Comparison of ENCODE assay signal across 8 cellular contexts in the genomic region with DNA sequence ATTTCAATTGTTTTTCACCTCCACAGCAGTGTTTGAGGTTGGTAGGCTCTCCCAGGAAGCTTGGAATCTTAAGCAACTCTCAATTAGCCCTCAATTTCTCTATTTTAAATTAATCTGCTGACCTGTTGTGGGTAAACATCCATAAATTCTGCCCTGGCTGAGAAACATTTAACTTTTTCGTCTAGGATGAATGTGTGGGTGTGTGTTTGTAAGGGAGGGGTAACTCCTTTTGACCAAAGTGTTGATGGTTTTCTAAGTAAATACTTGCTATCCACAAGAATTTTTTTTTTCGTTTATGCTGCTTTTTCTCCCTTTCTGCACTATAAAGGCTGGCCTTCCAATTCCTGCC. TPM values are rescaled to one million over a fixed set of nuclear protein-coding genes. Genes with fewer than 3 reads are reported as not detected.
DNase-seq lines count a peak whose midpoint lies in the region; ATAC-seq, FAIRE-seq and TF ChIP-seq lines count a peak whose summit lies in the region.

No MANE protein-coding gene starts in this region.

- peak overlapping the region; percentile 91 for H3K27ac Mint-ChIP-seq in memory B cell

- ATAC-seq in left cardiac atrium (no peak), memory B cell (ENCODE audit: low read depth) (no peak), GM18868 (IDR thresholded peaks at IDR 0.05; ENCODE audit: unreplicated experiment) (no peak)

- in situ Hi-C loops in brain microvascular endothelial cell (cut with HindIII; ENCODE audit: low pct_ligation_motif_present, low sequenced_read_pairs): no loop called here

- peak overlapping the region; percentile 54 for H3K4me3 ChIP-seq in cardiac muscle cell
- peak overlapping the region; percentile 95 for H3K4me3 ChIP-seq in brain microvascular endothelial cell (ENCODE audit: low read depth, low read length)
- H3K4me3 ChIP-seq in uterus: peak overlapping the region; percentile 70 to 91

- FAIRE-seq in RCC 7860 (lab: Jason Lieb, UNC): no peak

- TF ChIP-seq POLR2A in uterus (IDR thresholded peaks at IDR 0.05): no peak

- H3K4me1 ChIP-seq in cardiac muscle cell (ENCODE audit: low read depth) (peaks cover 19% of the 10 kb centered on the region), uterus (peaks cover 4% of the 10 kb centered on the region in 2 donors)

- no peaks in the 10 kb centered on the region for H3K9me3 Mint-ChIP-seq in memory B cell

- H3K27ac ChIP-seq in cardiac muscle cell (peak overlapping the region; percentile 99), brain microvascular endothelial cell (peak overlapping the region; percentile 93), uterus (peak overlapping the region; percentile 94 to 99)

- TF ChIP-seq CTCF in cardiac muscle cell (IDR thresholded peaks at IDR 0.05; ENCODE audit: low read depth, low read length): no peak
- no peak for TF ChIP-seq CTCF in brain microvascular endothelial cell (IDR thresholded peaks at IDR 0.05; ENCODE audit: low read depth, low read length, missing control alignments)
- no peak for TF ChIP-seq CTCF in uterus (IDR thresholded peaks at IDR 0.05)
- no peak for TF ChIP-seq CTCF in GM10266 (IDR thresholded peaks at IDR 0.05; ENCODE audit: control insufficient read depth, insufficient read depth, low read depth, missing control alignments)

- peaks cover 36% of the 10 kb centered on the region for H3K4me1 Mint-ChIP-seq in memory B cell

- H3K4me3 Mint-ChIP-seq in memory B cell: peak overlapping the region; percentile 89

- intact Hi-C loops in left cardiac atrium (cut with DNase I): no loop called here
- intact Hi-C loops in uterus (cut with DNase I; ENCODE audit: low total_unique reads): no loop called here

- H3K36me3 ChIP-seq in cardiac muscle cell: peaks cover 8% of the 10 kb centered on the region
- peaks cover 2% of the 10 kb centered on the region for H3K36me3 ChIP-seq in brain microvascular endothelial cell (replicated peaks)
- H3K36me3 ChIP-seq in uterus: no peaks in the 10 kb centered on the region

- no peaks in the 10 kb centered on the region for H3K27me3 ChIP-seq in cardiac muscle cell
- no peaks in the 10 kb centered on the region for H3K27me3 ChIP-seq in brain microvascular endothelial cell (replicated peaks)
- H3K27me3 ChIP-seq in uterus: no peaks in the 10 kb centered on the region

- H3K27me3 Mint-ChIP-seq in memory B cell: no peaks in the 10 kb centered on the region

- H3K9me3 ChIP-seq in cardiac muscle cell (ENCODE audit: low read depth) (no peaks in the 10 kb centered on the region), uterus (no peaks in the 10 kb centered on the region)

- H3K36me3 Mint-ChIP-seq in memory B cell: no peaks in the 10 kb centered on the region

- DNase-seq in cardiac muscle cell (ENCODE audit: low read depth in 1 of 2, low spot score in 1 of 2): peak in 1 of 2 donors; percentile 19
- DNase-seq in left cardiac atrium: no peak
- no peak for DNase-seq in brain microvascular endothelial cell
- DNase-seq in memory B cell (ENCODE audit: low spot score in 2 of 2): no peak
- no peak for DNase-seq in uterus
- no peak for DNase-seq in RCC 7860 (ENCODE audit: low spot score)
- DNase-seq in GM10266 (ENCODE audit: extremely low spot score): no peak

RNA-seq across cellular contexts. Expression of a gene that starts 1.0 kb away (rescaled TPM):
- total RNA-seq in cardiac muscle cell (22.6 and 45.2 TPM in 2 replicates), left cardiac atrium (10 to 100 TPM; 44.0 to 45.7 TPM), uterus (10 to 100 TPM; 40.0 to 80.5 (median 70.1) TPM)
- 13.3 and 14.3 TPM in 2 replicates for polyA plus RNA-seq in cardiac muscle cell
